In the genomic region with DNA sequence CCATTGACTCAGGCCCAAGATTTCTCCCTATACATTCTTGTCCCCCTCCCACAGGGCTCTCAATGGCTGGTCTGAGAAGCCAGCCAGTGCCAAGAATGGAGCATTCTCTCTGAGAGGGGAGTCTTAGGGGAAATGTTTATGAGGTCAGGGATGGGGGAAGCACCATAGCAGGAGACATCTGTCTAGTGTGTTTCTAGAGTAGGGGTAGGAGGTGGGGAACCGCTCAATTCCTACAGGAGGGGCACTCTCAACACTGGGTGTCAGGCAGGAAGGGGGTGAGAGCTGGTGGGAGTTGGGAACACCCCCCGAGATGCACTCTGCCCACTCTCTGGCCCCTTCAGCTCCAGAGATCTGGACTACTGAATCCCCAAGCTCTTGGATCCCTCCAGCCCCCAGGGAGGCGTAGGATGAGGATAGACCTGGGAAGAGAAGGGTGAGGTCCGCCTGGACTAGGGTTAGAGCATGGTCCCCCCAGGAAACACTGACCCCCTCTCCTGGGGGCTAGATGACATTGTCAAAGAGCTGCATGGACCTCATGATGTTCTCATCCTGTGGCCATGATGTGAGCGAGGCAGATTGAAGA, we compare ENCODE assay signal across 30 cellular contexts. TPM values are rescaled to one million over a fixed set of nuclear protein-coding genes. Genes with fewer than 3 reads are reported as not detected.
DNase-seq lines count a peak whose midpoint lies in the region; ATAC-seq and TF ChIP-seq lines count a peak whose summit lies in the region.
"Had no signal": no experiment of that assay in that cellular context is flagged by ENCODE, and none has a peak within 500 bp of the region (broad histone marks: within the 10 kb centered on the region; RNA-seq: fewer than 3 reads in every experiment).

No MANE protein-coding gene starts in this region.

- no peaks in the 10 kb centered on the region for H3K27me3 ChIP-seq in CD8-positive, alpha-beta memory T cell (ENCODE audit: insufficient read depth, low read length, poor library complexity, severe bottlenecking)
- H3K27me3 ChIP-seq in spleen (replicated peaks in 1 of 7), result no peaks in the 10 kb centered on the region
- H3K27me3 ChIP-seq: colonic mucosa, SJSA1 had no signal

- no peak for DNase-seq in activated CD4-positive, alpha-beta T cell treated with anti-CD3 and anti-CD28 coated beads, Interleukin-2, amount 10 ng/mL, durations not matched to agents 24 days and 14 days
- DNase-seq in activated CD4-positive, alpha-beta T cell treated with anti-CD3 and anti-CD28 coated beads for 1 hour, result no peak
- DNase-seq in CD8-positive, alpha-beta memory T cell, result no peak
- DNase-seq in glutamatergic neuron (no peak), spleen (peak; percentile 54)
- DNase-seq in NK-92 treated with Interleukin-12 subunit alpha and Interleukin-12 subunit beta, amount 100 ng/mL, for 24 hours (lab: John Stamatoyannopoulos, UW), result no peak
- DNase-seq: activated CD4-positive, alpha-beta T cell treated with anti-CD3 and anti-CD28 coated beads, Interleukin-2, amount 50 U/mL, for 48 hours; CD8-positive, alpha-beta T cell; colonic mucosa; effector memory CD4-positive, alpha-beta T cell; erythroblast; left ventricle myocardium superior; midbrain; naive B cell; NCI-H1092; NCI-H1694; stimulated activated naive B cell treated with anti-CD40 and anti-IgM and Interleukin-4, amounts not matched to agents 10 μg/mL and 1 μg/mL and 100 μg/mL, for 72 hours; substantia nigra; T-helper 1 cell; trophoblast cell had no signal

- intact Hi-C loops in activated CD4-positive, alpha-beta T cell treated with anti-CD3 and anti-CD28 coated beads, Interleukin-2, amount 10 ng/mL, durations not matched to agents 24 days and 14 days (cut with micrococcal nuclease), result no loop called here
- intact Hi-C loops in spleen (cut with DNase I; ENCODE audit: low total_unique reads), result no loop called here

- no peak overlapping the region for H3K27ac ChIP-seq in CD8-positive, alpha-beta memory T cell (ENCODE audit: low read depth, low read length)
- no peak overlapping the region for H3K27ac ChIP-seq in spleen
- H3K27ac ChIP-seq: colonic mucosa, SJSA1 had no signal

- peaks cover 15% of the 10 kb centered on the region for H3K36me3 Mint-ChIP-seq in activated CD4-positive, alpha-beta T cell treated with anti-CD3 and anti-CD28 coated beads, Interleukin-2, amount 10 ng/mL, durations not matched to agents 24 days and 14 days (ENCODE audit: low read depth)
- H3K36me3 Mint-ChIP-seq in CD8-positive, alpha-beta memory T cell, result peaks cover 0 to 3% (median 2%) of the 10 kb centered on the region in 3 donors
- H3K36me3 Mint-ChIP-seq in glutamatergic neuron (ENCODE audit: unreplicated experiment), result peaks cover 5% of the 10 kb centered on the region
- H3K36me3 Mint-ChIP-seq: activated naive CD4-positive, alpha-beta T cell treated with anti-CD3 and anti-CD28 coated beads, Interleukin-2, amount 50 U/mL, for 24 hours; CD8-positive, alpha-beta T cell had no signal

- POLR2A ChIA-PET in CD8-positive, alpha-beta memory T cell (lab: Charles Lee), result interaction anchor here (2.3 to 5.0 kb wide), 2 partner anchors 9 to 13 kb away, joined by 7 to 39 read pairs; partner anchors contain the start of gene OGA

- WGBS in spleen, 5 donors, result 89 to 98% (median 91%) methylated on average over 5 of the region's 5 CpGs

- TF ChIP-seq CTCF in glutamatergic neuron (IDR thresholded peaks at IDR 0.05; ENCODE audit: partially characterized antibody, unreplicated experiment), result no peak
- no peak for TF ChIP-seq CTCF in spleen (IDR thresholded peaks at IDR 0.05 in 8 of 11, conservative IDR thresholded peaks at IDR 0.05 in 3 of 11)

- H3K4me3 ChIP-seq in CD8-positive, alpha-beta memory T cell (ENCODE audit: low read length), result no peak overlapping the region
- no peak overlapping the region for H3K4me3 ChIP-seq in spleen
- H3K4me3 ChIP-seq: colonic mucosa, GM23338, SJSA1 had no signal

- H3K27ac Mint-ChIP-seq in activated CD4-positive, alpha-beta T cell treated with anti-CD3 and anti-CD28 coated beads, Interleukin-2, amount 10 ng/mL, durations not matched to agents 24 days and 14 days, result peak overlapping the region; percentile 2
- H3K27ac Mint-ChIP-seq in CD8-positive, alpha-beta memory T cell, result peak overlapping the region in 5 of 8 donors; percentile 5 to 97 (median 15)
- H3K27ac Mint-ChIP-seq in glutamatergic neuron (ENCODE audit: unreplicated experiment), result no peak overlapping the region
- H3K27ac Mint-ChIP-seq: GM23338; stimulated activated naive B cell treated with anti-CD40 and anti-IgM and Interleukin-4, amounts not matched to agents 10 μg/mL and 1 μg/mL and 100 μg/mL, for 72 hours had no signal

- no peak overlapping the region for H3K4me3 Mint-ChIP-seq in activated CD4-positive, alpha-beta T cell treated with anti-CD3 and anti-CD28 coated beads, Interleukin-2, amount 10 ng/mL, durations not matched to agents 24 days and 14 days
- H3K4me3 Mint-ChIP-seq in CD8-positive, alpha-beta memory T cell, result peak overlapping the region in 2 of 7 donors; percentile 24 to 41
- H3K4me3 Mint-ChIP-seq in glutamatergic neuron (ENCODE audit: unreplicated experiment), result peak overlapping the region; percentile 26
- H3K4me3 Mint-ChIP-seq: activated naive CD4-positive, alpha-beta T cell treated with anti-CD3 and anti-CD28 coated beads, Interleukin-2, amount 50 U/mL, for 24 hours; CD8-positive, alpha-beta T cell; GM23338; stimulated activated naive B cell treated with anti-CD40 and anti-IgM and Interleukin-4, amounts not matched to agents 10 μg/mL and 1 μg/mL and 100 μg/mL, for 72 hours had no signal

- no peaks in the 10 kb centered on the region for H3K9me3 Mint-ChIP-seq in activated CD4-positive, alpha-beta T cell treated with anti-CD3 and anti-CD28 coated beads, Interleukin-2, amount 10 ng/mL, durations not matched to agents 24 days and 14 days
- peaks cover 0 to 4% (median 0%) of the 10 kb centered on the region in 5 donors for H3K9me3 Mint-ChIP-seq in CD8-positive, alpha-beta memory T cell
- H3K9me3 Mint-ChIP-seq in glutamatergic neuron (ENCODE audit: unreplicated experiment), result peaks cover 5% of the 10 kb centered on the region
- H3K9me3 Mint-ChIP-seq: activated naive CD4-positive, alpha-beta T cell treated with anti-CD3 and anti-CD28 coated beads, Interleukin-2, amount 50 U/mL, for 24 hours; CD8-positive, alpha-beta T cell; GM23338; stimulated activated naive B cell treated with anti-CD40 and anti-IgM and Interleukin-4, amounts not matched to agents 10 μg/mL and 1 μg/mL and 100 μg/mL, for 72 hours had no signal

- CTCF ChIA-PET in CD8-positive, alpha-beta memory T cell (lab: Charles Lee), result interaction anchor here (0.9 to 2.4 kb wide), 4 partner anchors 9 to 43 kb away, joined by 3 to 10 read pairs (median 3); no protein-coding TSS in a partner anchor

- no peak for TF ChIP-seq POLR2A in spleen (IDR thresholded peaks at IDR 0.05)

- peaks cover 3% of the 10 kb centered on the region for H3K27me3 Mint-ChIP-seq in activated CD4-positive, alpha-beta T cell treated with anti-CD3 and anti-CD28 coated beads, Interleukin-2, amount 10 ng/mL, durations not matched to agents 24 days and 14 days
- peaks cover 0 to 9% of the 10 kb centered on the region in 2 donors for H3K27me3 Mint-ChIP-seq in CD8-positive, alpha-beta memory T cell
- peaks cover 10% of the 10 kb centered on the region for H3K27me3 Mint-ChIP-seq in glutamatergic neuron (ENCODE audit: unreplicated experiment)
- H3K27me3 Mint-ChIP-seq: activated naive CD4-positive, alpha-beta T cell treated with anti-CD3 and anti-CD28 coated beads, Interleukin-2, amount 50 U/mL, for 24 hours; naive B cell; stimulated activated naive B cell treated with anti-CD40 and anti-IgM and Interleukin-4, amounts not matched to agents 10 μg/mL and 1 μg/mL and 100 μg/mL, for 72 hours had no signal

- peaks cover 25% of the 10 kb centered on the region for H3K4me1 Mint-ChIP-seq in activated CD4-positive, alpha-beta T cell treated with anti-CD3 and anti-CD28 coated beads, Interleukin-2, amount 10 ng/mL, durations not matched to agents 24 days and 14 days
- H3K4me1 Mint-ChIP-seq in CD8-positive, alpha-beta memory T cell, result peaks cover 21 to 29% (median 24%) of the 10 kb centered on the region in 3 donors
- H3K4me1 Mint-ChIP-seq in glutamatergic neuron (ENCODE audit: low read depth, unreplicated experiment), result peaks cover 14% of the 10 kb centered on the region

- H3K36me3 ChIP-seq in CD8-positive, alpha-beta memory T cell (ENCODE audit: insufficient read depth, low read length), result no peaks in the 10 kb centered on the region
- peaks cover 0 to 35% (median 0%) of the 10 kb centered on the region in 6 donors for H3K36me3 ChIP-seq in spleen
- H3K36me3 ChIP-seq: colonic mucosa, SJSA1 had no signal

- no peaks in the 10 kb centered on the region for H3K9me3 ChIP-seq in CD8-positive, alpha-beta memory T cell (ENCODE audit: low read length)
- H3K9me3 ChIP-seq in spleen, result no peaks in the 10 kb centered on the region
- H3K9me3 ChIP-seq: colonic mucosa, SJSA1 had no signal

- ATAC-seq in GM21619 (IDR thresholded peaks at IDR 0.05; ENCODE audit: unreplicated experiment) (no peak), HG03565 (IDR thresholded peaks at IDR 0.05; ENCODE audit: unreplicated experiment) (no peak)
- ATAC-seq: CD8-positive, alpha-beta T cell; GM23338; left ventricle myocardium superior; stimulated activated naive B cell treated with anti-CD40 and anti-IgM and Interleukin-4, amounts not matched to agents 10 μg/mL and 1 μg/mL and 100 μg/mL, for 72 hours had no signal

- peaks cover 19% of the 10 kb centered on the region for H3K4me1 ChIP-seq in CD8-positive, alpha-beta memory T cell (ENCODE audit: insufficient read depth, low read length)
- H3K4me1 ChIP-seq in spleen, result peaks cover 12 to 37% (median 28%) of the 10 kb centered on the region in 6 donors

RNA-seq across cellular contexts. Expression of gene OGA, which starts 8.7 kb away (rescaled TPM):
- 99.9 and 102 TPM in 2 replicates for total RNA-seq in activated CD4-positive, alpha-beta T cell treated with anti-CD3 and anti-CD28 coated beads, Interleukin-2, amount 10 ng/mL, durations not matched to agents 24 days and 14 days
- total RNA-seq in CD8-positive, alpha-beta memory T cell, result 100 to 1,000 TPM in 1 of 2 experiments, 10 to 100 TPM in 1; 95.8 to 109 TPM
- 45.7 TPM for polyA plus RNA-seq in CD8-positive, alpha-beta memory T cell
- total RNA-seq in glutamatergic neuron (ENCODE audit: unreplicated experiment) (277 TPM), spleen (100 to 1,000 TPM; 143 to 234 (median 172) TPM)
- 10 to 100 TPM; 65.7 to 87.0 (median 68.3) TPM for polyA plus RNA-seq in spleen

RNA-seq across cellular contexts. Expression of gene KCNIP2, which starts 16.7 kb away (rescaled TPM):
- 2.3 and 3.5 TPM in 2 replicates for total RNA-seq in activated CD4-positive, alpha-beta T cell treated with anti-CD3 and anti-CD28 coated beads, Interleukin-2, amount 10 ng/mL, durations not matched to agents 24 days and 14 days
- total RNA-seq in CD8-positive, alpha-beta memory T cell, result 1 to 10 TPM in 1 of 2 experiments, under 1 TPM in 1; 0.96 to 1.0 TPM
- polyA plus RNA-seq in CD8-positive, alpha-beta memory T cell, result not detected
- total RNA-seq in glutamatergic neuron (ENCODE audit: unreplicated experiment), result 30.0 TPM
- 1 to 10 TPM; 4.2 to 8.6 (median 6.5) TPM for total RNA-seq in spleen
- polyA plus RNA-seq in spleen, result 1 to 10 TPM in 2 of 3 donors, under 1 TPM in 1; 1.00 to 1.7 (median 1.3) TPM

RNA-seq across cellular contexts. Expression of gene NPM3, which starts 43.7 kb away (rescaled TPM):
- 172 and 175 TPM in 2 replicates for total RNA-seq in activated CD4-positive, alpha-beta T cell treated with anti-CD3 and anti-CD28 coated beads, Interleukin-2, amount 10 ng/mL, durations not matched to agents 24 days and 14 days
- 100 to 1,000 TPM; 209 to 217 TPM for total RNA-seq in CD8-positive, alpha-beta memory T cell
- polyA plus RNA-seq in CD8-positive, alpha-beta memory T cell, result 7.5 TPM
- total RNA-seq in glutamatergic neuron (ENCODE audit: unreplicated experiment), result 18.1 TPM
- total RNA-seq in spleen, result 10 to 100 TPM; 16.8 to 46.9 (median 24.6) TPM
- polyA plus RNA-seq in spleen, result 10 to 100 TPM; 33.5 to 54.6 (median 44.2) TPM

RNA-seq across cellular contexts. Expression of gene FGF8, which starts 51.0 kb away (rescaled TPM):
- total RNA-seq in activated CD4-positive, alpha-beta T cell treated with anti-CD3 and anti-CD28 coated beads, Interleukin-2, amount 10 ng/mL, durations not matched to agents 24 days and 14 days, result 0.35 TPM in 1 of 2 replicates, not detected in the other
- not detected for total RNA-seq in CD8-positive, alpha-beta memory T cell
- polyA plus RNA-seq in CD8-positive, alpha-beta memory T cell, result not detected
- 1.1 TPM for total RNA-seq in glutamatergic neuron (ENCODE audit: unreplicated experiment)
- not detected for total RNA-seq in spleen
- under 1 TPM in 2 of 3 donors, not detected in 1; 0.11 TPM for polyA plus RNA-seq in spleen
- total RNA-seq: A172; CD8-positive, alpha-beta T cell; colonic mucosa; Daoy; left ventricle myocardium superior; osteocyte; RPMI7951; SJSA1 had no signal
- polyA plus RNA-seq: keratinocyte had no signal
